ENCODE assay signal across 12 cellular contexts in genomic region chrX:134753185-134754008, GRCh38. TPM values are rescaled to one million over a fixed set of nuclear protein-coding genes. Genes with fewer than 3 reads are reported as not detected.
DNase-seq lines count a peak whose midpoint lies in the region; ATAC-seq and TF ChIP-seq lines count a peak whose summit lies in the region.
"Had no signal": no experiment of that assay in that cellular context is flagged by ENCODE, and none has a peak within 500 bp of the region (broad histone marks: within the 10 kb centered on the region; RNA-seq: fewer than 3 reads in every experiment).

No MANE protein-coding gene starts in this region.

- H3K4me1 ChIP-seq in endocrine pancreas (ENCODE audit: control insufficient read depth, insufficient read depth, low read length) (no peaks in the 10 kb centered on the region), body of pancreas (no peaks in the 10 kb centered on the region)

- H3K9me3 ChIP-seq in endocrine pancreas (ENCODE audit: control insufficient read depth, low read length) (no peaks in the 10 kb centered on the region), body of pancreas (no peaks in the 10 kb centered on the region)

- DNase-seq in SHP77 (lab: John Stamatoyannopoulos, UW) = peak; percentile 19 to 31
- no peak for DNase-seq in SHP77 treated with DMSO at 0.1 percent for 48 hours (lab: John Stamatoyannopoulos, UW)
- DNase-seq in NCI-H82 treated with DMSO at 0.1 percent for 48 hours (lab: John Stamatoyannopoulos, UW; ENCODE audit: unreplicated experiment) = peak; percentile 51
- no peak for DNase-seq in skeletal muscle cell (ENCODE audit: low read depth)
- DNase-seq in activated CD8-positive, alpha-beta memory T cell treated with anti-CD3 and anti-CD28 coated beads for 24 hours = no peak
- DNase-seq in body of pancreas = no peak
- DNase-seq: activated CD4-positive, alpha-beta T cell treated with anti-CD3 and anti-CD28 coated beads for 36 hours; NCI-H345; stimulated activated naive CD8-positive, alpha-beta T cell treated with anti-CD3 and anti-CD28 coated beads, Interleukin-15, amount 100 ng/mL, for 72 hours had no signal

- H3K27me3 ChIP-seq in endocrine pancreas (ENCODE audit: control insufficient read depth, insufficient read depth, low read length) (no peaks in the 10 kb centered on the region), body of pancreas (no peaks in the 10 kb centered on the region)

- intact Hi-C loops in body of pancreas (cut with DNase I) = no loop called here

- WGBS in body of pancreas, 2 donors = 58 to 65% methylated on average over 9 to 14 of the region's 14 CpGs

- ATAC-seq in GM21717 (IDR thresholded peaks at IDR 0.05; ENCODE audit: unreplicated experiment) = no peak
- no peak for ATAC-seq in body of pancreas
- ATAC-seq: activated CD4-positive, alpha-beta T cell treated with anti-CD3 and anti-CD28 coated beads for 36 hours; stimulated activated naive CD8-positive, alpha-beta T cell treated with anti-CD3 and anti-CD28 coated beads, Interleukin-15, amount 100 ng/mL, for 72 hours had no signal

- H3K27ac ChIP-seq in body of pancreas = no peak overlapping the region
- H3K27ac ChIP-seq: BLaER1 treated with 17β-estradiol and CSF1 and Interleukin-3, amounts not matched to agents 10 nM and 100 nM had no signal

- TF ChIP-seq CTCF in body of pancreas (IDR thresholded peaks at IDR 0.05) = peak in 1 of 7 experiments; percentile 8

- H3K4me3 ChIP-seq in endocrine pancreas (ENCODE audit: control insufficient read depth, insufficient read depth, low read length) (peak overlapping the region; percentile 14), skeletal muscle cell (ENCODE audit: low read depth, low read length) (peak overlapping the region; percentile 3), body of pancreas (no peak overlapping the region)
- H3K4me3 ChIP-seq: BLaER1 treated with 17β-estradiol and CSF1 and Interleukin-3, amounts not matched to agents 10 nM and 100 nM had no signal

- TF ChIP-seq POLR2A in body of pancreas (IDR thresholded peaks at IDR 0.05) = no peak

- no peak overlapping the region for H3K9ac ChIP-seq in endocrine pancreas (ENCODE audit: control insufficient read depth, insufficient read depth, low read length)
- H3K9ac ChIP-seq: BLaER1 treated with 17β-estradiol and CSF1 and Interleukin-3, amounts not matched to agents 10 nM and 100 nM had no signal

- H3K36me3 ChIP-seq in endocrine pancreas (ENCODE audit: control insufficient read depth, insufficient read depth, low read length) (no peaks in the 10 kb centered on the region), body of pancreas (replicated peaks in 1 of 2; ENCODE audit: insufficient read depth in 1 of 2, low read depth in 2 of 2) (no peaks in the 10 kb centered on the region)
- H3K36me3 ChIP-seq: BLaER1 treated with 17β-estradiol and CSF1 and Interleukin-3, amounts not matched to agents 10 nM and 100 nM had no signal

RNA-seq across cellular contexts. Expression of gene PABIR2, which starts 43.6 kb away (rescaled TPM):
- 10 to 100 TPM in 1 of 2 donors, 1 to 10 TPM in 1; 9.1 to 25.7 TPM for total RNA-seq in body of pancreas

Comparison
In these comparisons a context has a peak if more than half of its experiments do, and no peak if none do; other contexts are left out.
1. DNase-seq: peak in SHP77 (2 of 2) and NCI-H82 treated with DMSO at 0.1 percent for 48 hours (single experiment); none in SHP77 treated with DMSO at 0.1 percent for 48 hours (single experiment), skeletal muscle cell (single experiment), activated CD8-positive, alpha-beta memory T cell treated with anti-CD3 and anti-CD28 coated beads for 24 hours (single experiment) and body of pancreas (0 of 4).
2. H3K4me3 ChIP-seq: peak in endocrine pancreas (single experiment) and skeletal muscle cell (single experiment); none in body of pancreas (0 of 2).